In genomic region chr16:23566724-23567123, GRCh38 we compare ENCODE assay signal across 28 cellular contexts.
"Had no signal": no experiment of that assay in that cellular context is flagged by ENCODE, and none has a peak within 500 bp of the region (broad histone marks: within the 10 kb centered on the region; RNA-seq: fewer than 3 reads in every experiment).

No MANE protein-coding gene starts in this region.

- DNase-seq: activated B cell treated with CpG ODN at 0.5 μM for 24 hours; activated CD4-positive, alpha-beta T cell treated with anti-CD3 and anti-CD28 coated beads for 1 hour; activated CD4-positive, alpha-beta T cell treated with anti-CD3 and anti-CD28 coated beads, Interleukin-2, amount 10 ng/mL, durations not matched to agents 24 days and 14 days; activated CD4-positive, alpha-beta T cell treated with anti-CD3 and anti-CD28 coated beads, Interleukin-2, amount 50 U/mL, for 48 hours; activated CD8-positive, alpha-beta memory T cell treated with anti-CD3 and anti-CD28 coated beads, Interleukin-2, amount 10 ng/mL, durations not matched to agents 7 days and 5 days; activated effector memory CD4-positive, alpha-beta T cell treated with anti-CD3 and anti-CD28 coated beads, Interleukin-2, amount 50 U/mL, for 16 hours; activated naive CD4-positive, alpha-beta T cell treated with Interleukin-2 at 50 U/mL for 16 hours; activated naive CD8-positive, alpha-beta T cell treated with anti-CD3 and anti-CD28 coated beads, Interleukin-2, amount 50 U/mL, for 24 hours; activated T-cell treated with anti-CD3 and anti-CD28 coated beads, Interleukin-2, amount 50 U/mL, for 24 hours; amniotic stem cell; Karpas-422; NCI-H146; NCI-H187 treated with DMSO at 0.1 percent for 48 hours; NCI-H2081 treated with DMSO at 0.1 percent for 48 hours; NCI-H446; NCI-H524; PC-3; SIG-M5; T-cell; T-helper 2 cell; T1000 had no signal

- H3K27ac Mint-ChIP-seq: activated B cell treated with CpG ODN at 0.5 μM for 24 hours; activated CD4-positive, alpha-beta T cell treated with anti-CD3 and anti-CD28 coated beads, Interleukin-2, amount 10 ng/mL, durations not matched to agents 24 days and 14 days; activated CD8-positive, alpha-beta memory T cell treated with anti-CD3 and anti-CD28 coated beads, Interleukin-2, amount 10 ng/mL, durations not matched to agents 7 days and 5 days; activated naive CD8-positive, alpha-beta T cell treated with anti-CD3 and anti-CD28 coated beads, Interleukin-2, amount 50 U/mL, for 24 hours; activated T-cell treated with anti-CD3 and anti-CD28 coated beads, Interleukin-2, amount 50 U/mL, for 24 hours; T-cell had no signal

- H3K9me3 ChIP-seq: ascending aorta had no signal

- H3K4me3 Mint-ChIP-seq: activated B cell treated with CpG ODN at 0.5 μM for 24 hours; activated CD4-positive, alpha-beta T cell treated with anti-CD3 and anti-CD28 coated beads, Interleukin-2, amount 10 ng/mL, durations not matched to agents 24 days and 14 days; activated CD8-positive, alpha-beta memory T cell treated with anti-CD3 and anti-CD28 coated beads, Interleukin-2, amount 10 ng/mL, durations not matched to agents 7 days and 5 days; activated naive CD8-positive, alpha-beta T cell treated with anti-CD3 and anti-CD28 coated beads, Interleukin-2, amount 50 U/mL, for 24 hours; activated T-cell treated with anti-CD3 and anti-CD28 coated beads, Interleukin-2, amount 50 U/mL, for 24 hours; brain; T-cell had no signal

- H3K27ac ChIP-seq: ascending aorta, SK-N-MC had no signal

- ATAC-seq: activated CD8-positive, alpha-beta memory T cell treated with anti-CD3 and anti-CD28 coated beads, Interleukin-2, amount 10 ng/mL, durations not matched to agents 7 days and 5 days; activated naive CD4-positive, alpha-beta T cell treated with anti-CD3 and anti-CD28 coated beads, Interleukin-2, amount 50 U/mL, for 72 hours; activated naive CD8-positive, alpha-beta T cell treated with anti-CD3 and anti-CD28 coated beads, Interleukin-2, amount 50 U/mL, for 24 hours; PC-3; T-cell had no signal

- H3K4me1 Mint-ChIP-seq: activated CD4-positive, alpha-beta T cell treated with anti-CD3 and anti-CD28 coated beads, Interleukin-2, amount 10 ng/mL, durations not matched to agents 24 days and 14 days; brain had no signal

- H3K9me3 Mint-ChIP-seq: activated B cell treated with CpG ODN at 0.5 μM for 24 hours; activated CD4-positive, alpha-beta T cell treated with anti-CD3 and anti-CD28 coated beads, Interleukin-2, amount 10 ng/mL, durations not matched to agents 24 days and 14 days; activated naive CD4-positive, alpha-beta T cell treated with anti-CD3 and anti-CD28 coated beads, Interleukin-2, amount 50 U/mL, for 72 hours; activated naive CD8-positive, alpha-beta T cell treated with anti-CD3 and anti-CD28 coated beads, Interleukin-2, amount 50 U/mL, for 24 hours; activated T-cell treated with anti-CD3 and anti-CD28 coated beads, Interleukin-2, amount 50 U/mL, for 24 hours; brain; T-cell had no signal

- H3K27me3 Mint-ChIP-seq: activated B cell treated with CpG ODN at 0.5 μM for 24 hours; activated CD4-positive, alpha-beta T cell treated with anti-CD3 and anti-CD28 coated beads, Interleukin-2, amount 10 ng/mL, durations not matched to agents 24 days and 14 days; activated CD8-positive, alpha-beta memory T cell treated with anti-CD3 and anti-CD28 coated beads, Interleukin-2, amount 10 ng/mL, durations not matched to agents 7 days and 5 days; activated naive CD8-positive, alpha-beta T cell treated with anti-CD3 and anti-CD28 coated beads, Interleukin-2, amount 50 U/mL, for 24 hours; activated T-cell treated with anti-CD3 and anti-CD28 coated beads, Interleukin-2, amount 50 U/mL, for 24 hours; brain; T-cell had no signal

- H3K4me1 ChIP-seq: ascending aorta had no signal

- H3K4me3 ChIP-seq: ascending aorta, K562, SK-N-MC had no signal

- FAIRE-seq: K562, RCC 7860, TTC549 had no signal

- H3K27me3 ChIP-seq: ascending aorta had no signal
